In genomic region chr10:110870823-110871235, GRCh38 we compare ENCODE assay signal across 8 cellular contexts. TPM values are rescaled to one million over a fixed set of nuclear protein-coding genes. Genes with fewer than 3 reads are reported as not detected.
A peak's percentile ranks its signal among the peaks of the same experiment; 100 is the strongest.
DNase-seq lines count a peak whose midpoint lies in the region; ATAC-seq, FAIRE-seq and TF ChIP-seq lines count a peak whose summit lies in the region.

No MANE protein-coding gene starts in this region.

- H3K4me3 ChIP-seq in HEK293 (ENCODE audit: low read depth, low read length) = no peak overlapping the region
- H3K4me3 ChIP-seq in heart right ventricle = peak overlapping the region; percentile 83 to 99 (median 94)
- H3K4me3 ChIP-seq in small intestine (ENCODE audit: low read depth in 1 of 2, low read length in 2 of 2) = peak overlapping the region in 1 of 2 donors; percentile 81

- intact Hi-C loops in heart right ventricle (cut with DNase I) = loop anchor here in 9 of 10 donors (2.0 to 10.0 kb wide), 10 partner anchors 39 to 564 kb away; partner anchors contain the start of genes BBIP1 (in 1 of the 9) and SHOC2 (in 1 of the 9)

- H3K36me3 ChIP-seq in HEK293 (ENCODE audit: control insufficient read depth in 2 of 2, insufficient read depth in 1 of 2, low read length in 2 of 2) = peaks cover under 1 to 3% of the 10 kb centered on the region in 2 experiments; a peak in 2 of 3 replicates
- peaks cover 0 to under 1% (median 0%) of the 10 kb centered on the region in 9 donors for H3K36me3 ChIP-seq in heart right ventricle
- H3K36me3 ChIP-seq in small intestine (ENCODE audit: control insufficient read depth in 2 of 2, insufficient read depth in 2 of 2, low read length in 2 of 2) = no peaks in the 10 kb centered on the region

- 66 to 73% methylated on average over 10 of the region's 10 CpGs for WGBS in heart right ventricle, 2 donors
- 77 to 84% (median 81%) methylated on average over 10 of the region's 10 CpGs for WGBS in small intestine, 3 donors

- H3K27ac ChIP-seq in HEK293 (ENCODE audit: extremely low read depth, low read depth, low read length) (peak overlapping the region; percentile 84; the same call in 1 of the 2 replicates), VCaP (peak overlapping the region; percentile 96), heart right ventricle (peak overlapping the region; percentile 92 to 99 (median 97)), small intestine (ENCODE audit: low read depth in 1 of 2, low read length in 1 of 2) (peak overlapping the region; percentile 94 to 95)

- in situ Hi-C loops in ACHN (cut with HindIII; ENCODE audit: low pct_ligation_motif_present, low pct_unique_long_range_greater_than_20kb, low sequenced_read_pairs) = no loop called here

- no peak for FAIRE-seq in small intestine (lab: Jason Lieb, UNC)

- peak in 1 of 2 donors; percentile 20 for DNase-seq in heart right ventricle
- DNase-seq in small intestine = no peak
- no peak for DNase-seq in NCI-H1417 treated with DMSO at 0.1 percent for 48 hours (lab: John Stamatoyannopoulos, UW)
- no peak for DNase-seq in ACHN

- H3K27me3 ChIP-seq in heart right ventricle = no peaks in the 10 kb centered on the region
- no peaks in the 10 kb centered on the region for H3K27me3 ChIP-seq in small intestine (ENCODE audit: control insufficient read depth in 2 of 2, insufficient read depth in 2 of 2, low read length in 2 of 2)

- POLR2A ChIA-PET in HEK293 (lab: Yijun Ruan, JAX) = interaction anchor here (1.2 to 1.3 kb wide), 5 partner anchors 13 to 68 kb away, joined by 3 to 26 read pairs (median 12); partner anchors contain the start of genes BBIP1 and SHOC2

- H3K4me1 ChIP-seq in HEK293 (ENCODE audit: control insufficient read depth, insufficient read depth, low read length) (peaks cover 17% of the 10 kb centered on the region), heart right ventricle (peaks cover 0 to 80% (median 28%) of the 10 kb centered on the region in 9 donors), small intestine (ENCODE audit: control insufficient read depth in 2 of 2, insufficient read depth in 1 of 2, low read depth in 1 of 2, low read length in 1 of 2) (peaks cover 0 to 12% of the 10 kb centered on the region in 2 donors)

- CTCF ChIA-PET in HEK293 (lab: Yijun Ruan, JAX) = interaction anchor here (0.7 kb wide), 1 partner anchor 33 kb away, joined by 3 read pairs; no protein-coding TSS in a partner anchor

- TF ChIP-seq CTCF in HEK293 (tag by site-specific recombination; IDR thresholded peaks at IDR 0.05) (no peak), VCaP (conservative IDR thresholded peaks at IDR 0.05) (no peak), heart right ventricle (IDR thresholded peaks at IDR 0.05) (no peak)

- ATAC-seq in heart right ventricle (no peak), HG02884 (IDR thresholded peaks at IDR 0.05; ENCODE audit: unreplicated experiment) (no peak), HG03442 (IDR thresholded peaks at IDR 0.05; ENCODE audit: unreplicated experiment) (no peak)

- H3K9me3 ChIP-seq in HEK293 (ENCODE audit: control insufficient read depth, insufficient read depth, low read depth, low read length) = no peaks in the 10 kb centered on the region
- H3K9me3 ChIP-seq in heart right ventricle = no peaks in the 10 kb centered on the region
- no peaks in the 10 kb centered on the region for H3K9me3 ChIP-seq in small intestine (ENCODE audit: control insufficient read depth, low read depth)

TF ChIP-seq in HEK293, 187 proteins besides CTCF, POLR2A, EP300 and RAD21:
- TF ChIP-seq ZNF585B (tag by site-specific recombination; IDR thresholded peaks at IDR 0.05) = no peak
- peak; percentile 76 for TF ChIP-seq ZSCAN4 (tag by site-specific recombination; IDR thresholded peaks at IDR 0.05)
- no peak for TF ChIP-seq ZNF704 (tag by site-specific recombination; IDR thresholded peaks at IDR 0.05)

RNA-seq across cellular contexts. Expression of gene PDCD4, which starts 0.9 kb away (rescaled TPM):
- total RNA-seq in heart right ventricle = 10 to 100 TPM; 35.2 to 57.6 (median 45.7) TPM
- 10 to 100 TPM; 15.9 to 59.5 TPM for polyA plus RNA-seq in heart right ventricle
- 100 to 1,000 TPM; 111 to 309 (median 124) TPM for polyA plus RNA-seq in small intestine

RNA-seq across cellular contexts. Expression of gene BBIP1, which starts 48.2 kb away (rescaled TPM):
- total RNA-seq in heart right ventricle = 10 to 100 TPM; 16.6 to 30.7 (median 23.8) TPM
- polyA plus RNA-seq in heart right ventricle = 10 to 100 TPM; 24.0 to 32.0 TPM
- polyA plus RNA-seq in small intestine = 10 to 100 TPM; 10.7 to 19.0 (median 15.9) TPM

RNA-seq across cellular contexts. Expression of gene SHOC2, which starts 48.6 kb away (rescaled TPM):
- 10 to 100 TPM; 39.3 to 68.2 (median 49.1) TPM for total RNA-seq in heart right ventricle
- polyA plus RNA-seq in heart right ventricle (10 to 100 TPM; 18.6 to 22.4 TPM), small intestine (10 to 100 TPM; 17.8 to 27.3 (median 23.2) TPM)
